ENCODE assay signal across 28 cellular contexts in the genomic region with DNA sequence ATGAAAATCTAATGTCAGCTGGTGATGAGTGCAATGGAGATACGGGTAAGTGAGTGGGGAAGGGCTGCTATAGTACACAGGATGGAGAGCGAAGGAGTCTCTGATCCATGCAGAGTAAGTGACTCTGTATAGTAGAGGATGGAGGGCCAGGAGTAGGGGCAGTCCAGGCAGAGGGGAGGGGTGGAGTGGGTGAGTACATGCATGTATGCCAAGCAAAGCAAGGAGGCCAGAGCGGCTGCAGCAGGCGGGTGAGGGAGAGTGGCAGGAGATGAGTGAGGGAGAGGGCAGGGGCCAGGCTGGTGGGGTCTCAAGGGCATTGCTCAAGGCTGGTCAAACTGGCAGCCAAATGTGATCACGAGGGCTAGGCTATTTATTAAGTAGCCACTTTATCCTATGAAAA.
"Had no signal": no experiment of that assay in that cellular context is flagged by ENCODE, and none has a peak within 500 bp of the region (broad histone marks: within the 10 kb centered on the region; RNA-seq: fewer than 3 reads in every experiment).

No MANE protein-coding gene starts in this region.

- H3K27ac Mint-ChIP-seq: activated CD4-positive, alpha-beta T cell treated with anti-CD3 and anti-CD28 coated beads, Interleukin-2, amount 10 ng/mL, durations not matched to agents 24 days and 14 days; activated CD8-positive, alpha-beta T cell treated with anti-CD3 and anti-CD28 coated beads for 36 hours; activated naive CD8-positive, alpha-beta T cell treated with anti-CD3 and anti-CD28 coated beads for 36 hours; activated T-cell treated with anti-CD3 and anti-CD28 coated beads, Interleukin-2, amount 50 U/mL, for 72 hours; activated T-helper 17 cell treated with anti-CD3 and anti-CD28 coated beads, Interleukin-2, amount 50 U/mL, for 72 hours had no signal

- DNase-seq: activated CD4-positive, alpha-beta T cell treated with anti-CD3 and anti-CD28 coated beads, Interleukin-2, amount 10 ng/mL, durations not matched to agents 24 days and 14 days; activated CD4-positive, alpha-beta T cell treated with anti-CD3 and anti-CD28 coated beads, Interleukin-2, amount 50 U/mL, for 4 hours; activated CD8-positive, alpha-beta T cell treated with anti-CD3 and anti-CD28 coated beads for 36 hours; activated effector memory CD4-positive, alpha-beta T cell treated with anti-CD3 and anti-CD28 coated beads, Interleukin-2, amount 50 U/mL, for 16 hours; activated naive CD4-positive, alpha-beta T cell; activated naive CD4-positive, alpha-beta T cell treated with anti-CD3 and anti-CD28 coated beads, Interleukin-2, amount 50 U/mL, for 16 hours; activated naive CD8-positive, alpha-beta T cell treated with anti-CD3 and anti-CD28 coated beads for 36 hours; activated T-cell treated with anti-CD3 and anti-CD28 coated beads, Interleukin-2, amount 50 U/mL, for 1 hour; activated T-cell treated with anti-CD3 and anti-CD28 coated beads, Interleukin-2, amount 50 U/mL, for 72 hours; amniotic stem cell; brain microvascular endothelial cell; Kasumi-1; KG1; MG63; NCI-H1048; NCI-H1105 treated with DMSO at 0.1 percent for 48 hours; NCI-H1436; NCI-H1694 treated with DMSO at 0.1 percent for 48 hours; NCI-H2029; NCI-H345; NCI-H524 treated with DMSO at 0.1 percent for 48 hours; SIG-M5; SW 1271; T-helper 1 cell; T-helper 2 cell; T1000 had no signal

- H3K4me3 Mint-ChIP-seq: activated CD4-positive, alpha-beta T cell treated with anti-CD3 and anti-CD28 coated beads, Interleukin-2, amount 10 ng/mL, durations not matched to agents 24 days and 14 days; activated CD8-positive, alpha-beta T cell treated with anti-CD3 and anti-CD28 coated beads for 36 hours; activated naive CD8-positive, alpha-beta T cell treated with anti-CD3 and anti-CD28 coated beads for 36 hours; activated T-cell treated with anti-CD3 and anti-CD28 coated beads, Interleukin-2, amount 50 U/mL, for 72 hours; activated T-helper 17 cell treated with anti-CD3 and anti-CD28 coated beads, Interleukin-2, amount 50 U/mL, for 72 hours had no signal

- H3K9me3 Mint-ChIP-seq: activated CD4-positive, alpha-beta T cell treated with anti-CD3 and anti-CD28 coated beads, Interleukin-2, amount 10 ng/mL, durations not matched to agents 24 days and 14 days; activated CD8-positive, alpha-beta T cell treated with anti-CD3 and anti-CD28 coated beads for 36 hours; activated naive CD8-positive, alpha-beta T cell treated with anti-CD3 and anti-CD28 coated beads for 36 hours; activated T-cell treated with anti-CD3 and anti-CD28 coated beads, Interleukin-2, amount 50 U/mL, for 72 hours; activated T-helper 17 cell treated with anti-CD3 and anti-CD28 coated beads, Interleukin-2, amount 50 U/mL, for 72 hours had no signal

- H3K27ac ChIP-seq: brain microvascular endothelial cell had no signal

- H3K27me3 ChIP-seq: brain microvascular endothelial cell, MG63 had no signal

- H3K4me1 Mint-ChIP-seq: activated CD4-positive, alpha-beta T cell treated with anti-CD3 and anti-CD28 coated beads, Interleukin-2, amount 10 ng/mL, durations not matched to agents 24 days and 14 days; activated naive CD8-positive, alpha-beta T cell treated with anti-CD3 and anti-CD28 coated beads for 36 hours had no signal

- ATAC-seq: activated CD8-positive, alpha-beta T cell treated with anti-CD3 and anti-CD28 coated beads for 36 hours; activated T-cell treated with anti-CD3 and anti-CD28 coated beads, Interleukin-2, amount 50 U/mL, for 72 hours; activated T-helper 17 cell treated with anti-CD3 and anti-CD28 coated beads, Interleukin-2, amount 50 U/mL, for 72 hours; Panc1 had no signal

- H3K36me3 ChIP-seq: brain microvascular endothelial cell, MG63 had no signal

- H3K9me3 ChIP-seq: MG63 had no signal

- H3K27me3 Mint-ChIP-seq: activated CD4-positive, alpha-beta T cell treated with anti-CD3 and anti-CD28 coated beads, Interleukin-2, amount 10 ng/mL, durations not matched to agents 24 days and 14 days; activated CD8-positive, alpha-beta T cell treated with anti-CD3 and anti-CD28 coated beads for 36 hours; activated naive CD8-positive, alpha-beta T cell treated with anti-CD3 and anti-CD28 coated beads for 36 hours; activated T-helper 17 cell treated with anti-CD3 and anti-CD28 coated beads, Interleukin-2, amount 50 U/mL, for 72 hours had no signal

- H3K4me3 ChIP-seq: MG63 had no signal
